8 cellular contexts compared by ENCODE assay signal in genomic region chr11:71446942-71447688, GRCh38. TPM values are rescaled to one million over a fixed set of nuclear protein-coding genes. Genes with fewer than 3 reads are reported as not detected.
DNase-seq lines count a peak whose midpoint lies in the region; ATAC-seq and TF ChIP-seq lines count a peak whose summit lies in the region.

No MANE protein-coding gene starts in this region.

- TF ChIP-seq CTCF in GM06990 (IDR thresholded peaks at IDR 0.05; ENCODE audit: insufficient read depth, low read length, poor library complexity, severe bottlenecking) = no peak
- no peak for TF ChIP-seq CTCF in cardiac fibroblast (IDR thresholded peaks at IDR 0.05; ENCODE audit: low read depth, low read length)
- no peak for TF ChIP-seq CTCF in lower leg skin (IDR thresholded peaks at IDR 0.05)
- TF ChIP-seq CTCF in tibial artery (IDR thresholded peaks at IDR 0.05) = no peak

- H3K4me3 ChIP-seq in GM06990 (replicated peaks; ENCODE audit: low read depth, low read length) = peak overlapping the region; percentile 95
- peak overlapping the region; percentile 84 to 92 for H3K4me3 ChIP-seq in cardiac fibroblast (replicated peaks in 1 of 2; ENCODE audit: low read depth in 2 of 2, low read length in 2 of 2)
- H3K4me3 ChIP-seq in lower leg skin (ENCODE audit: low read depth, poor library complexity, severe bottlenecking) = peak overlapping the region; percentile 36
- H3K4me3 ChIP-seq in tibial artery = peak overlapping the region; percentile 59 to 65

- H3K9me3 ChIP-seq in tibial artery = no peaks in the 10 kb centered on the region

- DNase-seq in GM06990 (ENCODE audit: extremely low read depth, insufficient read length) (no peak), NCI-H226 (peak; percentile 67), cardiac fibroblast (ENCODE audit: low read depth in 2 of 2) (peak; percentile 82 to 91), lower leg skin (ENCODE audit: low spot score in 2 of 2) (no peak), tibial artery (peak; percentile 63 to 65), NCI-H524 (lab: John Stamatoyannopoulos, UW) (no peak), HK-2 (ENCODE audit: unreplicated experiment) (no peak)

- peaks cover 0 to 30% (median 22%) of the 10 kb centered on the region in 4 donors for H3K4me1 ChIP-seq in tibial artery

- intact Hi-C loops in lower leg skin (cut with DNase I; ENCODE audit: low total_unique reads) = no loop called here
- intact Hi-C loops in tibial artery (cut with DNase I; ENCODE audit: low total_unique reads) = no loop called here

- ATAC-seq in HG02642 (IDR thresholded peaks at IDR 0.05; ENCODE audit: poor library complexity, unreplicated experiment) = no peak

- H3K27ac ChIP-seq in tibial artery = peak overlapping the region; percentile 74 to 80

- WGBS in lower leg skin, 2 donors = 32 to 44% methylated on average over 9 of the region's 9 CpGs

- H3K27me3 ChIP-seq in GM06990 (replicated peaks; ENCODE audit: control insufficient read depth, insufficient read depth, low read length) = no peaks in the 10 kb centered on the region
- no peaks in the 10 kb centered on the region for H3K27me3 ChIP-seq in tibial artery

- no peak for TF ChIP-seq POLR2A in lower leg skin (IDR thresholded peaks at IDR 0.05)

- H3K36me3 ChIP-seq in GM06990 (ENCODE audit: control insufficient read depth, insufficient read depth, low read length) (peaks cover 19% of the 10 kb centered on the region), tibial artery (peaks cover 4 to 30% (median 24%) of the 10 kb centered on the region in 3 donors)

RNA-seq across cellular contexts. Expression of gene DHCR7, which starts 1.1 kb away (rescaled TPM):
- total RNA-seq in lower leg skin = 100 to 1,000 TPM in 2 of 4 donors, 10 to 100 TPM in 2; 45.2 to 142 (median 89.0) TPM

RNA-seq across cellular contexts. Expression of gene NADSYN1, which starts 5.9 kb away (rescaled TPM):
- total RNA-seq in lower leg skin = 10 to 100 TPM; 41.2 to 67.2 (median 59.8) TPM

Comparison
In these comparisons a context has a peak if more than half of its experiments do, and no peak if none do; other contexts are left out.
1. DNase-seq: peak in NCI-H226 (single experiment), cardiac fibroblast (2 of 2) and tibial artery (2 of 2); none in GM06990 (single experiment), lower leg skin (0 of 2), NCI-H524 (0 of 2) and HK-2 (single experiment).
2. H3K4me3 ChIP-seq: peak in every context shown above with its lines; median percentile 95 in GM06990; 88 in cardiac fibroblast; 62 in tibial artery; 36 in lower leg skin.